1 cellular context compared by ENCODE assay signal in the genomic region with DNA sequence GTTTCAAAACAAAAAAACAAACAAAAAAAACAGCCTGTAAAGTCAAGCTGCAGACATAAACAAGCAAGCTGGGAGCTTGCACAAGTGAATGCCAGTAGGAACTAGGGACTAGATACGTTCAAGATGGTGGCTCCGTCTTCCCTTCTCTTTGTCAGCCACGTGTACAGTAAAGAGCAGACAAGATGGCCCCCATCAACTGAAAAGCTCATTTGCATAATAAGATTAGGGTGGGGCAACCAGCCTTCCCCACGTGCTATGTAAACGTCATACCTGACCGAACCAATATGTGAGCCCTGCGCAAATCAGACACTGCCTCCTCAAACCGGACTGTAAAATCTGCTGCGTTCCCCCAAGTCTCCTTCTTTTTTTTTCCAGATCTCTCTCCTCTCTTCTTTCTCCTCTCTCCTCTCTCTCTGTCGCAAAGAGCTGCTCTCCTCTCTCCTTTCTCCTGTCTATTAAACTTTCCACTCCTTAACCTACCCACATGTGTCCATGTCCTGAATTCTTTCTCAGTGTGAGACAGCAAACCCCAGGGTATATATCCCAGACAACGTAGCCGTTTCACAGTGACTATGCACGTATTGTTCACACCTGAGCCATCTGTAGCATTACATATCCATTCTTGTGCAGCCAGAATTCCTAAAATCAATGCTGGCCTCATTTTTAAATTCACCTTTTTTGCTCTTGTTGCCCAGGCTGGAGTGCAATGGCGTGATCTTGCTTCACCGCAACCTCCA.
TF ChIP-seq lines count a peak whose summit lies in the region.

No MANE protein-coding gene starts in this region.

TF ChIP-seq in H1, 55 proteins besides CTCF, POLR2A, EP300 and RAD21:
- TF ChIP-seq CHD2 (IDR thresholded peaks at IDR 0.05; ENCODE audit: low read length) (no peak), JUN (IDR thresholded peaks at IDR 0.05; ENCODE audit: low read depth, low read length) (no peak), TCF12 (IDR thresholded peaks at IDR 0.05; ENCODE audit: low read depth, low read length) (no peak), RNF2 (IDR thresholded peaks at IDR 0.05; ENCODE audit: borderline replicate concordance, low read depth, low read length, missing control alignments, poor library complexity, severe bottlenecking) (no peak), RBBP5 (IDR thresholded peaks at IDR 0.05; ENCODE audit: borderline replicate concordance, low read depth, low read length) (no peak), KDM5A (IDR thresholded peaks at IDR 0.05; ENCODE audit: low read length) (no peak), TBP (IDR thresholded peaks at IDR 0.05; ENCODE audit: low read depth, low read length) (no peak), CBX8 (IDR thresholded peaks at IDR 0.05; ENCODE audit: borderline replicate concordance, low read depth, low read length) (no peak), GABPA (IDR thresholded peaks at IDR 0.05; ENCODE audit: borderline replicate concordance, insufficient read depth, low read length) (no peak), YY1 (IDR thresholded peaks at IDR 0.05; ENCODE audit: low read depth, low read length) (no peak), BCL11A (IDR thresholded peaks at IDR 0.05; ENCODE audit: low read depth in 2 of 2, low read length in 2 of 2) (no peak), SIX5 (IDR thresholded peaks at IDR 0.05; ENCODE audit: low read depth, low read length) (no peak), JUND (IDR thresholded peaks at IDR 0.05; ENCODE audit: low read length) (no peak), ZNF274 (IDR thresholded peaks at IDR 0.05; ENCODE audit: borderline replicate concordance, extremely low read depth, low read length) (no peak), HDAC2 (IDR thresholded peaks at IDR 0.05; ENCODE audit: borderline replicate concordance in 1 of 2, low read depth in 2 of 2, low read length in 2 of 2) (no peak), CEBPB (IDR thresholded peaks at IDR 0.05; ENCODE audit: low read depth, low read length) (no peak)
- TF ChIP-seq, protein P1, sequence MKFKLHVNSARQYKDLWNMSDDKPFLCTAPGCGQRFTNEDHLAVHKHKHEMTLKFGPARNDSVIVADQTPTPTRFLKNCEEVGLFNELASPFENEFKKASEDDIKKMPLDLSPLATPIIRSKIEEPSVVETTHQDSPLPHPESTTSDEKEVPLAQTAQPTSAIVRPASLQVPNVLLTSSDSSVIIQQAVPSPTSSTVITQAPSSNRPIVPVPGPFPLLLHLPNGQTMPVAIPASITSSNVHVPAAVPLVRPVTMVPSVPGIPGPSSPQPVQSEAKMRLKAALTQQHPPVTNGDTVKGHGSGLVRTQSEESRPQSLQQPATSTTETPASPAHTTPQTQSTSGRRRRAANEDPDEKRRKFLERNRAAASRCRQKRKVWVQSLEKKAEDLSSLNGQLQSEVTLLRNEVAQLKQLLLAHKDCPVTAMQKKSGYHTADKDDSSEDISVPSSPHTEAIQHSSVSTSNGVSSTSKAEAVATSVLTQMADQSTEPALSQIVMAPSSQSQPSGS (IDR thresholded peaks at IDR 0.05; ENCODE audit: low read length) = no peak
- TF ChIP-seq, protein P2, sequence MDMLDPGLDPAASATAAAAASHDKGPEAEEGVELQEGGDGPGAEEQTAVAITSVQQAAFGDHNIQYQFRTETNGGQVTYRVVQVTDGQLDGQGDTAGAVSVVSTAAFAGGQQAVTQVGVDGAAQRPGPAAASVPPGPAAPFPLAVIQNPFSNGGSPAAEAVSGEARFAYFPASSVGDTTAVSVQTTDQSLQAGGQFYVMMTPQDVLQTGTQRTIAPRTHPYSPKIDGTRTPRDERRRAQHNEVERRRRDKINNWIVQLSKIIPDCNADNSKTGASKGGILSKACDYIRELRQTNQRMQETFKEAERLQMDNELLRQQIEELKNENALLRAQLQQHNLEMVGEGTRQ (IDR thresholded peaks at IDR 0.05; ENCODE audit: low read length) = no peak
- TF ChIP-seq, protein P3, sequence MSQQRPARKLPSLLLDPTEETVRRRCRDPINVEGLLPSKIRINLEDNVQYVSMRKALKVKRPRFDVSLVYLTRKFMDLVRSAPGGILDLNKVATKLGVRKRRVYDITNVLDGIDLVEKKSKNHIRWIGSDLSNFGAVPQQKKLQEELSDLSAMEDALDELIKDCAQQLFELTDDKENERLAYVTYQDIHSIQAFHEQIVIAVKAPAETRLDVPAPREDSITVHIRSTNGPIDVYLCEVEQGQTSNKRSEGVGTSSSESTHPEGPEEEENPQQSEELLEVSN (IDR thresholded peaks at IDR 0.05) = no peak
